In the genomic region with DNA sequence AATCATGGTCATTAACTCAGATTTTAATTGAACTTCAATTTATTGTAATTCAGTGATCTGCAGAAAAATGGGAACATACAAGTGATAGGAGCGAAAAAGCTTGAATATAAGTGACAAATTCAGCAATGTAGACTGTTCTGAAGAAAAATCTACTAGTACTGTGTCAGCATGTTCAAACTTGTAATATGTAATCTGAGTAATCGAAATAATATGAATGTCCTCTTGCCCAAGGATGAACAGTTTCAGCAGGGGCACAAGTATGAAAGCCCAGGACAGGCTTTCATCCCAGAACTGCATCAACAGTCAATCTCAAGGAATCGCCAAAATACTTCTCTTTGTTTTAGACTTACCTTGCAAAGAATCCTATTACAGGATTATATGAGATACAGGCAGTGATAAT, we compare ENCODE assay signal across 1 cellular context.
TF ChIP-seq lines count a peak whose summit lies in the region.

No MANE protein-coding gene starts in this region.

TF ChIP-seq in endothelial cell of umbilical vein, 7 proteins besides CTCF, POLR2A, EP300 and RAD21:
- TF ChIP-seq POLR2AphosphoS5 (IDR thresholded peaks at IDR 0.05; ENCODE audit: insufficient read depth, low read depth, low read length), result no peak
